29 cellular contexts compared by ENCODE assay signal in the genomic region with DNA sequence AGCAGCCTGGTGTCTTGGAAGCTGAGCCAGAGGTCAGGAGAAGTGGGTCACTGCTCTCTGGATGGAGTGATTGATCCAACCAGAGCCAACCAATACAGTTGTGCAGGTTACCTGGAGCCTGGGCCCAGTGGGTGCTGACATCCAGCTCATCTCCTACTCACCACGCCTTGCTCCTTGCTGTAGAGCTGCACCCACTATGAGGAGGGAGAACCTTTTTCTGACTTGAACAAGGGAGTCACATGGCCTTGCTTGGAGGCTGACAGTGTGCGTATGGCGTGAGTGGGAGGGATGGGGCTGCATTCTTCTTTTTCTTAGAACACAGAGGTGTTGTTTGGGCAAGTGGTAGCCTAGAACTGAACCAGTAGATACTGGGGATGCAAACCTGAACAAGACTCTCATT.
"Had no signal": no experiment of that assay in that cellular context is flagged by ENCODE, and none has a peak within 500 bp of the region (broad histone marks: within the 10 kb centered on the region; RNA-seq: fewer than 3 reads in every experiment).

No MANE protein-coding gene starts in this region.

- DNase-seq: activated B cell treated with CpG ODN at 0.5 μM for 24 hours; activated CD4-positive, alpha-beta memory T cell treated with anti-CD3 and anti-CD28 coated beads for 36 hours; activated CD4-positive, alpha-beta T cell treated with anti-CD3 and anti-CD28 coated beads for 4 hours; activated CD4-positive, alpha-beta T cell treated with anti-CD3 and anti-CD28 coated beads, Interleukin-2, amount 10 ng/mL, durations not matched to agents 24 days and 14 days; activated CD4-positive, alpha-beta T cell treated with anti-CD3 and anti-CD28 coated beads, Interleukin-2, amount 50 U/mL, for 1 hour; activated CD4-positive, alpha-beta T cell treated with anti-CD3 and anti-CD28 coated beads, Interleukin-2, amount 50 U/mL, for 4 hours; activated CD4-positive, CD25-positive, alpha-beta regulatory T cell treated with anti-CD3 and anti-CD28 coated beads, Interleukin-2, amount 50 U/mL, for 72 hours; activated CD8-positive, alpha-beta memory T cell treated with anti-CD3 and anti-CD28 coated beads, Interleukin-2, amount 50 U/mL, for 4 hours; activated CD8-positive, alpha-beta T cell treated with anti-CD3 and anti-CD28 coated beads for 36 hours; activated effector memory CD4-positive, alpha-beta T cell treated with Interleukin-2 at 50 U/mL for 16 hours; activated gamma-delta T cell; activated naive CD4-positive, alpha-beta T cell treated with anti-CD3 and anti-CD28 coated beads, Interleukin-2, amount 10 ng/mL, durations not matched to agents 7 days and 5 days; activated naive CD4-positive, alpha-beta T cell treated with Interleukin-2 at 50 U/mL for 16 hours; activated naive CD8-positive, alpha-beta T cell treated with anti-CD3 and anti-CD28 coated beads, Interleukin-2, amount 10 ng/mL, durations not matched to agents 7 days and 5 days; activated naive CD8-positive, alpha-beta T cell treated with anti-CD3 and anti-CD28 coated beads, Interleukin-2, amount 50 U/mL, for 24 hours; activated T-cell treated with anti-CD3 and anti-CD28 coated beads for 4 hours; activated T-cell treated with anti-CD3 and anti-CD28 coated beads, Interleukin-2, amount 50 U/mL, for 1 hour; activated T-cell treated with anti-CD3 and anti-CD28 coated beads, Interleukin-2, amount 50 U/mL, for 4 hours; activated T-cell treated with anti-CD3 and anti-CD28 coated beads, Interleukin-2, amount 50 U/mL, for 72 hours; amygdala; anterior cingulate cortex; central memory CD4-positive, alpha-beta T cell; SW 1271; T-helper 1 cell; T-helper 2 cell; T-helper 9 cell had no signal

- H3K27ac ChIP-seq: ascending aorta, cardiac muscle cell, VCaP had no signal

- H3K4me3 ChIP-seq: ascending aorta, cardiac muscle cell had no signal

- H3K36me3 ChIP-seq: ascending aorta, cardiac muscle cell had no signal

- H3K9me3 ChIP-seq: ascending aorta had no signal
